Comparison of ENCODE assay signal across 17 cellular contexts in the genomic region with DNA sequence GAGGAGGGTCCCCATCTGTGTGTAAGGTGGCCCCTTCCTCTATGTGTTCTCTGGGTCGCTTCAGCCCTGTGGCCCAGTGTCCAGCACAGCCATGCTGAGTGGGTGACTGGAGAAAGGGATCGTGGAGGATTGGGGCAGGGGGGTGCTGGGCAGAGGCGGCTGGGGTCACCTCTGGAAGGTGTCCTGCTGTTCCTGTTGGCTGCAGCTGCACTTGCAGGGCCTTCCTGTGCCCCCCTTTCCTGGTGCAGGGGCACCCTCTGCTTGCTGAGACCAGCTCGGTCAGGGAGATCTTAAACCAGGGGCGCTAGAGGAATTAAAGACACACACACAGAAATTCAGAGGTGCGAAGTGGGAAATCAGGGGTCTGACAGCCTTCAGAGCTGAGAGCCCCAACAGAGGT. TPM values are rescaled to one million over a fixed set of nuclear protein-coding genes. Genes with fewer than 3 reads are reported as not detected.
A peak's percentile ranks its signal among the peaks of the same experiment; 100 is the strongest.
DNase-seq lines count a peak whose midpoint lies in the region; ATAC-seq and TF ChIP-seq lines count a peak whose summit lies in the region.
"Had no signal": no experiment of that assay in that cellular context is flagged by ENCODE, and none has a peak within 500 bp of the region (broad histone marks: within the 10 kb centered on the region; RNA-seq: fewer than 3 reads in every experiment).

No MANE protein-coding gene starts in this region.

- H3K36me3 ChIP-seq in KOPT-K1 (ENCODE audit: insufficient read depth, low read length): no peaks in the 10 kb centered on the region
- no peaks in the 10 kb centered on the region for H3K36me3 ChIP-seq in A673 (ENCODE audit: insufficient read depth, low read length, poor library complexity, severe bottlenecking)
- H3K36me3 ChIP-seq: brain microvascular endothelial cell, right lobe of liver had no signal

- CTCF ChIA-PET in activated CD8-positive, alpha-beta memory T cell treated with anti-CD3 and anti-CD28 coated beads, Interleukin-2, amount 10 ng/mL, durations not matched to agents 7 days and 5 days (lab: Charles Lee): interaction anchor here (0.7 to 7.8 kb wide), 14 partner anchors 12 to 97 kb away, joined by 3 to 88 read pairs (median 9); partner anchors contain the start of genes IL32 and ZSCAN10
- CTCF ChIA-PET in A673 (lab: Charles Lee): interaction anchor here (0.7 kb wide), 1 partner anchor 53 kb away, joined by 3 read pairs; no protein-coding TSS in a partner anchor

- TF ChIP-seq CTCF in A673 (conservative IDR thresholded peaks at IDR 0.05; ENCODE audit: low read depth, low read length): no peak

- H3K27ac Mint-ChIP-seq in activated CD8-positive, alpha-beta memory T cell treated with anti-CD3 and anti-CD28 coated beads, Interleukin-2, amount 10 ng/mL, durations not matched to agents 7 days and 5 days: peak overlapping the region; percentile 94
- H3K27ac Mint-ChIP-seq in activated naive CD8-positive, alpha-beta T cell treated with anti-CD3 and anti-CD28 coated beads, Interleukin-2, amount 10 ng/mL, durations not matched to agents 7 days and 5 days: peak overlapping the region; percentile 98
- peak overlapping the region; percentile 92 for H3K27ac Mint-ChIP-seq in stimulated activated effector memory CD8-positive, alpha-beta T cell treated with anti-CD3 and anti-CD28 coated beads, Interleukin-12 subunit alpha, Interleukin-12 subunit beta, amount 100 ng/mL, for 72 hours

- DNase-seq in activated CD8-positive, alpha-beta memory T cell treated with anti-CD3 and anti-CD28 coated beads, Interleukin-2, amount 10 ng/mL, durations not matched to agents 7 days and 5 days: peak; percentile 72
- no peak for DNase-seq in activated CD8-positive, alpha-beta memory T cell treated with anti-CD3 and anti-CD28 coated beads, Interleukin-2, amount 50 U/mL, for 48 hours
- peak; percentile 47 for DNase-seq in activated naive CD8-positive, alpha-beta T cell treated with anti-CD3 and anti-CD28 coated beads, Interleukin-2, amount 10 ng/mL, durations not matched to agents 7 days and 5 days
- peak in 1 of 2 donors; percentile 71 for DNase-seq in stimulated activated effector memory CD8-positive, alpha-beta T cell treated with anti-CD3 and anti-CD28 coated beads, Interleukin-12 subunit alpha, Interleukin-12 subunit beta, amount 100 ng/mL, for 72 hours (ENCODE audit: low spot score in 2 of 2)
- no peak for DNase-seq in A673 (ENCODE audit: low spot score)
- DNase-seq: ACHN, brain microvascular endothelial cell, mammary epithelial cell, NCI-H1436, SK-N-SH had no signal

- H3K4me3 ChIP-seq in A673 (ENCODE audit: low read depth, low read length, poor library complexity, severe bottlenecking): no peak overlapping the region
- H3K4me3 ChIP-seq: right lobe of liver had no signal

- H3K4me3 Mint-ChIP-seq in activated CD8-positive, alpha-beta memory T cell treated with anti-CD3 and anti-CD28 coated beads, Interleukin-2, amount 10 ng/mL, durations not matched to agents 7 days and 5 days: peak overlapping the region; percentile 79
- H3K4me3 Mint-ChIP-seq in activated naive CD8-positive, alpha-beta T cell treated with anti-CD3 and anti-CD28 coated beads, Interleukin-2, amount 10 ng/mL, durations not matched to agents 7 days and 5 days: peak overlapping the region; percentile 83
- H3K4me3 Mint-ChIP-seq in stimulated activated effector memory CD8-positive, alpha-beta T cell treated with anti-CD3 and anti-CD28 coated beads, Interleukin-12 subunit alpha, Interleukin-12 subunit beta, amount 100 ng/mL, for 72 hours: peak overlapping the region; percentile 78

- POLR2A ChIA-PET in activated naive CD8-positive, alpha-beta T cell treated with anti-CD3 and anti-CD28 coated beads, Interleukin-2, amount 10 ng/mL, durations not matched to agents 7 days and 5 days (lab: Charles Lee): interaction anchor here (0.6 to 6.1 kb wide), 18 partner anchors 11 to 83 kb away, joined by 3 to 143 read pairs (median 14); partner anchors contain the start of genes IL32, ZNF213 and ZSCAN10
- POLR2A ChIA-PET in A673 (lab: Charles Lee; ENCODE audit: low non-redundant PET): no interaction called here

- H3K27me3 ChIP-seq in A673 (replicated peaks; ENCODE audit: insufficient read depth, low read depth, low read length, poor library complexity): peaks cover 15% of the 10 kb centered on the region
- H3K27me3 ChIP-seq: right lobe of liver had no signal

- no TSS peak for BruUV-seq in A673 (replicated peaks; lab: Mats Ljungman, UMichigan)

- peaks cover 6% of the 10 kb centered on the region for H3K9me3 Mint-ChIP-seq in activated CD8-positive, alpha-beta memory T cell treated with anti-CD3 and anti-CD28 coated beads, Interleukin-2, amount 10 ng/mL, durations not matched to agents 7 days and 5 days (ENCODE audit: low read depth)
- peaks cover 12% of the 10 kb centered on the region for H3K9me3 Mint-ChIP-seq in activated naive CD8-positive, alpha-beta T cell treated with anti-CD3 and anti-CD28 coated beads, Interleukin-2, amount 10 ng/mL, durations not matched to agents 7 days and 5 days
- peaks cover 5% of the 10 kb centered on the region for H3K9me3 Mint-ChIP-seq in stimulated activated effector memory CD8-positive, alpha-beta T cell treated with anti-CD3 and anti-CD28 coated beads, Interleukin-12 subunit alpha, Interleukin-12 subunit beta, amount 100 ng/mL, for 72 hours

- no peaks in the 10 kb centered on the region for H3K27me3 Mint-ChIP-seq in activated CD8-positive, alpha-beta memory T cell treated with anti-CD3 and anti-CD28 coated beads, Interleukin-2, amount 10 ng/mL, durations not matched to agents 7 days and 5 days
- no peaks in the 10 kb centered on the region for H3K27me3 Mint-ChIP-seq in activated naive CD8-positive, alpha-beta T cell treated with anti-CD3 and anti-CD28 coated beads, Interleukin-2, amount 10 ng/mL, durations not matched to agents 7 days and 5 days

- peaks cover 83% of the 10 kb centered on the region for H3K4me1 Mint-ChIP-seq in activated CD8-positive, alpha-beta memory T cell treated with anti-CD3 and anti-CD28 coated beads, Interleukin-2, amount 10 ng/mL, durations not matched to agents 7 days and 5 days
- H3K4me1 Mint-ChIP-seq in activated naive CD8-positive, alpha-beta T cell treated with anti-CD3 and anti-CD28 coated beads, Interleukin-2, amount 10 ng/mL, durations not matched to agents 7 days and 5 days: peaks cover 64% of the 10 kb centered on the region
- H3K4me1 Mint-ChIP-seq in stimulated activated effector memory CD8-positive, alpha-beta T cell treated with anti-CD3 and anti-CD28 coated beads, Interleukin-12 subunit alpha, Interleukin-12 subunit beta, amount 100 ng/mL, for 72 hours: peaks cover 86% of the 10 kb centered on the region

- ATAC-seq in activated CD8-positive, alpha-beta memory T cell treated with anti-CD3 and anti-CD28 coated beads, Interleukin-2, amount 10 ng/mL, durations not matched to agents 7 days and 5 days: no peak
- ATAC-seq in activated naive CD8-positive, alpha-beta T cell treated with anti-CD3 and anti-CD28 coated beads, Interleukin-2, amount 10 ng/mL, durations not matched to agents 7 days and 5 days (ENCODE audit: low read depth): no peak
- ATAC-seq in stimulated activated effector memory CD8-positive, alpha-beta T cell treated with anti-CD3 and anti-CD28 coated beads, Interleukin-12 subunit alpha, Interleukin-12 subunit beta, amount 100 ng/mL, for 72 hours: no peak
- ATAC-seq in HG02588 (IDR thresholded peaks at IDR 0.05; ENCODE audit: unreplicated experiment) (no peak), GM21723 (IDR thresholded peaks at IDR 0.05; ENCODE audit: unreplicated experiment) (no peak)
- ATAC-seq: HCT116 had no signal

- intact Hi-C loops in A673 (cut with micrococcal nuclease; ENCODE audit: unreplicated experiment): no loop called here

- H3K36me3 Mint-ChIP-seq in activated CD8-positive, alpha-beta memory T cell treated with anti-CD3 and anti-CD28 coated beads, Interleukin-2, amount 10 ng/mL, durations not matched to agents 7 days and 5 days: peaks cover 37% of the 10 kb centered on the region
- peaks cover 38% of the 10 kb centered on the region for H3K36me3 Mint-ChIP-seq in activated naive CD8-positive, alpha-beta T cell treated with anti-CD3 and anti-CD28 coated beads, Interleukin-2, amount 10 ng/mL, durations not matched to agents 7 days and 5 days
- peaks cover 68% of the 10 kb centered on the region for H3K36me3 Mint-ChIP-seq in stimulated activated effector memory CD8-positive, alpha-beta T cell treated with anti-CD3 and anti-CD28 coated beads, Interleukin-12 subunit alpha, Interleukin-12 subunit beta, amount 100 ng/mL, for 72 hours

- H3K4me1 ChIP-seq in A673 (ENCODE audit: insufficient read depth, low read length, poor library complexity, severe bottlenecking): no peaks in the 10 kb centered on the region
- H3K4me1 ChIP-seq: right lobe of liver had no signal

- H3K27ac ChIP-seq in KOPT-K1 (ENCODE audit: low read depth, low read length, poor library complexity, severe bottlenecking): peak overlapping the region; percentile 99
- H3K27ac ChIP-seq in A673 (ENCODE audit: low read depth, low read length, poor library complexity, severe bottlenecking): no peak overlapping the region
- H3K27ac ChIP-seq: brain microvascular endothelial cell, KMS-11, right lobe of liver had no signal

- H3K9me3 ChIP-seq in KOPT-K1 (ENCODE audit: insufficient read depth, low read length, poor library complexity, severe bottlenecking): peaks cover 9% of the 10 kb centered on the region
- H3K9me3 ChIP-seq in A673 (ENCODE audit: low read depth, low read length, poor library complexity, severe bottlenecking): no peaks in the 10 kb centered on the region
- H3K9me3 ChIP-seq: right lobe of liver, SK-N-SH had no signal

RNA-seq across cellular contexts. Expression of gene IL32, which starts 11.1 kb away (rescaled TPM):
- 1,000 to 10,000 TPM; 2,870 to 3,468 TPM for total RNA-seq in activated CD8-positive, alpha-beta memory T cell treated with anti-CD3 and anti-CD28 coated beads, Interleukin-2, amount 10 ng/mL, durations not matched to agents 7 days and 5 days
- 1,000 to 10,000 TPM; 2,319 to 2,425 TPM for total RNA-seq in activated naive CD8-positive, alpha-beta T cell treated with anti-CD3 and anti-CD28 coated beads, Interleukin-2, amount 10 ng/mL, durations not matched to agents 7 days and 5 days
- total RNA-seq in A673 (2021): 4.5 and 7.7 TPM in 2 replicates
- total RNA-seq: OCI-LY7 had no signal

RNA-seq across cellular contexts. Expression of gene ZSCAN10, which starts 22.5 kb away (rescaled TPM):
- total RNA-seq in activated CD8-positive, alpha-beta memory T cell treated with anti-CD3 and anti-CD28 coated beads, Interleukin-2, amount 10 ng/mL, durations not matched to agents 7 days and 5 days: under 1 TPM; 0.21 to 0.23 TPM
- under 1 TPM; 0.37 to 0.39 TPM for total RNA-seq in activated naive CD8-positive, alpha-beta T cell treated with anti-CD3 and anti-CD28 coated beads, Interleukin-2, amount 10 ng/mL, durations not matched to agents 7 days and 5 days
- total RNA-seq in A673 (2021): not detected in 2 replicates
- total RNA-seq: mammary epithelial cell, right lobe of liver had no signal

RNA-seq across cellular contexts. Expression of gene MMP25, which starts 30.2 kb away (rescaled TPM):
- 10 to 100 TPM; 34.0 to 88.3 TPM for total RNA-seq in activated CD8-positive, alpha-beta memory T cell treated with anti-CD3 and anti-CD28 coated beads, Interleukin-2, amount 10 ng/mL, durations not matched to agents 7 days and 5 days
- total RNA-seq in activated naive CD8-positive, alpha-beta T cell treated with anti-CD3 and anti-CD28 coated beads, Interleukin-2, amount 10 ng/mL, durations not matched to agents 7 days and 5 days: 10 to 100 TPM; 49.3 to 60.4 TPM
- total RNA-seq in A673 (2021): 0.80 and 1.3 TPM in 2 replicates

RNA-seq across cellular contexts. Expression of gene ZNF205, which starts 35.8 kb away (rescaled TPM):
- not detected for total RNA-seq in activated CD8-positive, alpha-beta memory T cell treated with anti-CD3 and anti-CD28 coated beads, Interleukin-2, amount 10 ng/mL, durations not matched to agents 7 days and 5 days
- total RNA-seq in activated naive CD8-positive, alpha-beta T cell treated with anti-CD3 and anti-CD28 coated beads, Interleukin-2, amount 10 ng/mL, durations not matched to agents 7 days and 5 days: not detected
- total RNA-seq in A673 (2021): 16.8 and 19.0 TPM in 2 replicates

RNA-seq across cellular contexts. Expression of gene BICDL2, which starts 39.8 kb away (rescaled TPM):
- under 1 TPM in 1 of 2 experiments, not detected in 1; 0.50 TPM for total RNA-seq in activated CD8-positive, alpha-beta memory T cell treated with anti-CD3 and anti-CD28 coated beads, Interleukin-2, amount 10 ng/mL, durations not matched to agents 7 days and 5 days
- 1 to 10 TPM; 1.6 TPM for total RNA-seq in activated naive CD8-positive, alpha-beta T cell treated with anti-CD3 and anti-CD28 coated beads, Interleukin-2, amount 10 ng/mL, durations not matched to agents 7 days and 5 days
- total RNA-seq in A673 (2021): not detected in 2 replicates
- total RNA-seq: OCI-LY7 had no signal

Comparison
In these comparisons a context has a peak if more than half of its experiments do, and no peak if none do; other contexts are left out.
1. DNase-seq: peak in activated CD8-positive, alpha-beta memory T cell treated with anti-CD3 and anti-CD28 coated beads, Interleukin-2, amount 10 ng/mL, durations not matched to agents 7 days and 5 days (single experiment) and activated naive CD8-positive, alpha-beta T cell treated with anti-CD3 and anti-CD28 coated beads, Interleukin-2, amount 10 ng/mL, durations not matched to agents 7 days and 5 days (single experiment); none in activated CD8-positive, alpha-beta memory T cell treated with anti-CD3 and anti-CD28 coated beads, Interleukin-2, amount 50 U/mL, for 48 hours (single experiment) and A673 (single experiment).
2. RNA of gene IL32, which starts 11.1 kb away (total RNA-seq): 2,870 to 3,468 TPM in activated CD8-positive, alpha-beta memory T cell treated with anti-CD3 and anti-CD28 coated beads, Interleukin-2, amount 10 ng/mL, durations not matched to agents 7 days and 5 days and 2,319 to 2,425 TPM in activated naive CD8-positive, alpha-beta T cell treated with anti-CD3 and anti-CD28 coated beads, Interleukin-2, amount 10 ng/mL, durations not matched to agents 7 days and 5 days; 4.5 to 7.7 TPM in A673; every median in the first group is over 100 times any median in the second.
3. RNA of gene MMP25, which starts 30.2 kb away (total RNA-seq): 34.0 to 88.3 TPM in activated CD8-positive, alpha-beta memory T cell treated with anti-CD3 and anti-CD28 coated beads, Interleukin-2, amount 10 ng/mL, durations not matched to agents 7 days and 5 days and 49.3 to 60.4 TPM in activated naive CD8-positive, alpha-beta T cell treated with anti-CD3 and anti-CD28 coated beads, Interleukin-2, amount 10 ng/mL, durations not matched to agents 7 days and 5 days; 0.80 to 1.3 TPM in A673; every median in the first group is over 10 times any median in the second.
4. Peak in every context shown above with its lines, with median percentiles within 50 percentile points of each other: H3K27ac Mint-ChIP-seq and H3K4me3 Mint-ChIP-seq.